In the genomic region with DNA sequence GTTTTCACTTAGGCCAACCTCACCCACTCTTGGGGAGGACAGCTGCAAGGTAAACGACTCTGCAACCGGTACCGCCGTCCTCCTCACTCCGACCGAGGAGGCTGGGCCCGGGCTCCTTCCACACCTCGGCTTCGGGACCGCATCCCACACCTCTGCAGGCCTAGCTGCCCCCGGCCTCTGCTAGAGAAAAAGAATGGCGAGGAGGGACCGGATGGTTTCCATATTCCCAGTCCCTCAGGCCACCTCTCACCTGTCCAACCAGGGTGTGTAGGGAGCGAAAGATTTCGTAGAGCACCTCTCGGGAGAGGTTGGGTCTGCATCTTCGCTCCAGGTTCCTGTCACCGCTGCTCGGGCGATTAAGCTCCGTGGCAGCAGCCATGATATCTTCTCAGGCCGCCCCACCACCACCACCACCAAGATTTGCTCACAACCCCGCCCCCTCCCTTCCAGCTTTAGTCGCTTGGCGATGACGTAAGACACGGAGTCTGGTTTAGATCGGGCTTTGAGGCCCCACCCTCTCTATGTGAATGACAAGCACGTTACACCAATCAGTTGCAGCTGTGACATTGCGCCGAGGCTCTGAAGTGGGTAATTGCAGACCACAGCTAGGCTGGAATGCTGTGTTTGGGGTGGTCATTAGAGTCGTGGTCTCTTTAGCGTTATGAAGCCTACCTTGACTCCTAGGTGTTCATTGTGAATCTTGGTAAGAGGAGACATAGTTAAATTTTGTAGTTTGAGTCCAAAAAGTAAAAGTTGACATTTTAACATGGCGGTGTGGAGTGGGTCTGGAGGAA, we compare ENCODE assay signal across 8 cellular contexts. TPM values are rescaled to one million over a fixed set of nuclear protein-coding genes. Genes with fewer than 3 reads are reported as not detected.
DNase-seq lines count a peak whose midpoint lies in the region; ATAC-seq and TF ChIP-seq lines count a peak whose summit lies in the region.

A gene with protein sequence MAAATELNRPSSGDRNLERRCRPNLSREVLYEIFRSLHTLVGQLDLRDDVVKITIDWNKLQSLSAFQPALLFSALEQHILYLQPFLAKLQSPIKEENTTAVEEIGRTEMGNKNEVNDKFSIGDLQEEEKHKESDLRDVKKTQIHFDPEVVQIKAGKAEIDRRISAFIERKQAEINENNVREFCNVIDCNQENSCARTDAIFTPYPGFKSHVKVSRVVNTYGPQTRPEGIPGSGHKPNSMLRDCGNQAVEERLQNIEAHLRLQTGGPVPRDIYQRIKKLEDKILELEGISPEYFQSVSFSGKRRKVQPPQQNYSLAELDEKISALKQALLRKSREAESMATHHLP (minus strand): TSS at position 428 of the 794 bp plus-strand sequence. CDS start 49 bp downstream, at position 379.

- H3K27me3 ChIP-seq in right cardiac atrium (ENCODE audit: control insufficient read depth, insufficient read depth) (no peaks in the 10 kb centered on the region), uterus (no peaks in the 10 kb centered on the region)

- peak; percentile 9 to 47 for TF ChIP-seq POLR2A in uterus (IDR thresholded peaks at IDR 0.05)

- ATAC-seq in HG02938 (IDR thresholded peaks at IDR 0.05; ENCODE audit: unreplicated experiment) (peak; percentile 98), right cardiac atrium (peak; percentile 100)

- peak within 1 kb of the TSS; percentile 95 for H3K4me3 ChIP-seq in right cardiac atrium (ENCODE audit: low read length)
- peak within 1 kb of the TSS; percentile 55 to 80 for H3K4me3 ChIP-seq in uterus

- TF ChIP-seq CTCF in GM13977 (IDR thresholded peaks at IDR 0.05; ENCODE audit: extremely low read depth, insufficient read depth, missing control alignments) (no peak), uterus (IDR thresholded peaks at IDR 0.05) (no peak)

- DNase-seq in GM13977 (ENCODE audit: low spot score) (peak; percentile 85), NCI-H187 (lab: John Stamatoyannopoulos, UW) (peak; percentile 96 to 99), T-helper 2 cell (peak; percentile 58 to 98 (median 85)), right cardiac atrium (peak; percentile 90 to 95 (median 93)), pulmonary artery endothelial cell (ENCODE audit: low read depth, low spot score) (peak; percentile 91), uterus (peak; percentile 86 to 93)

- no peaks in the 10 kb centered on the region for H3K36me3 ChIP-seq in uterus

- no peaks in the 10 kb centered on the region for H3K9me3 ChIP-seq in right cardiac atrium (ENCODE audit: control insufficient read depth, low read length)
- no peaks in the 10 kb centered on the region for H3K9me3 ChIP-seq in uterus

- intact Hi-C loops in right cardiac atrium (cut with DNase I) = no loop called here
- intact Hi-C loops in uterus (cut with DNase I; ENCODE audit: low total_unique reads) = no loop called here

- 3% methylated on average over 34 of the region's 34 CpGs for WGBS in right cardiac atrium

- H3K4me1 ChIP-seq in right cardiac atrium (ENCODE audit: control insufficient read depth, insufficient read depth, low read length) = peaks cover 1% of the 10 kb centered on the region
- no peaks in the 10 kb centered on the region for H3K4me1 ChIP-seq in uterus

- H3K27ac ChIP-seq in angular gyrus (ENCODE audit: low read depth, low read length) (peak within 1 kb of the TSS; percentile 44), right cardiac atrium (ENCODE audit: low read length) (peak within 1 kb of the TSS; percentile 62), uterus (peak within 1 kb of the TSS; percentile 60 to 78)

- in situ Hi-C loops in GM13977 (cut with MboI; ENCODE audit: low pct_unique_long_range_greater_than_20kb, low sequenced_read_pairs, unreplicated experiment) = no loop called here

RNA-seq across cellular contexts. Expression of the gene that starts here (rescaled TPM):
- 10 to 100 TPM; 11.3 to 14.0 (median 12.8) TPM for total RNA-seq in right cardiac atrium
- polyA plus RNA-seq in right cardiac atrium = 12.4 TPM
- total RNA-seq in pulmonary artery endothelial cell = 6.3 and 8.2 TPM in 2 replicates
- total RNA-seq in uterus = 10 to 100 TPM; 18.7 to 33.4 (median 28.9) TPM

Comparison
In these comparisons a context has a peak if more than half of its experiments do, and no peak if none do; other contexts are left out.
1. Peak in every context shown above with its lines: DNase-seq, ATAC-seq, H3K4me3 ChIP-seq and H3K27ac ChIP-seq.